ENCODE assay signal across 10 cellular contexts in genomic region chr20:43844778-43845614, GRCh38.
DNase-seq lines count a peak whose midpoint lies in the region; ATAC-seq and TF ChIP-seq lines count a peak whose summit lies in the region.
"Had no signal": no experiment of that assay in that cellular context is flagged by ENCODE, and none has a peak within 500 bp of the region (broad histone marks: within the 10 kb centered on the region; RNA-seq: fewer than 3 reads in every experiment).

No MANE protein-coding gene starts in this region.

- H3K4me2 ChIP-seq in DND-41 (ENCODE audit: insufficient read depth, low read length) (no peak overlapping the region), Loucy (ENCODE audit: low read depth, low read length, poor library complexity, severe bottlenecking) (no peak overlapping the region)

- H3K36me3 ChIP-seq in DND-41 (ENCODE audit: insufficient read depth, low read length) (no peaks in the 10 kb centered on the region), Loucy (ENCODE audit: insufficient read depth, low read length) (no peaks in the 10 kb centered on the region), brain microvascular endothelial cell (replicated peaks) (no peaks in the 10 kb centered on the region), lower lobe of right lung (no peaks in the 10 kb centered on the region)
- H3K36me3 ChIP-seq: tibial artery had no signal

- H3K4me3 ChIP-seq in DND-41 (ENCODE audit: low read depth in 1 of 2, low read length in 2 of 2), result no peak overlapping the region
- no peak overlapping the region for H3K4me3 ChIP-seq in Loucy (ENCODE audit: low read length, poor library complexity, severe bottlenecking)
- H3K4me3 ChIP-seq in brain microvascular endothelial cell (ENCODE audit: low read depth, low read length), result no peak overlapping the region
- no peak overlapping the region for H3K4me3 ChIP-seq in lower lobe of right lung
- H3K4me3 ChIP-seq: tibial artery had no signal

- peaks cover 7% of the 10 kb centered on the region for H3K27me3 ChIP-seq in DND-41 (ENCODE audit: insufficient read depth, low read length, poor library complexity)
- no peaks in the 10 kb centered on the region for H3K27me3 ChIP-seq in Loucy (ENCODE audit: insufficient read depth, low read length, poor library complexity, severe bottlenecking)
- H3K27me3 ChIP-seq in brain microvascular endothelial cell (replicated peaks), result no peaks in the 10 kb centered on the region
- no peaks in the 10 kb centered on the region for H3K27me3 ChIP-seq in lower lobe of right lung (ENCODE audit: low read depth)
- H3K27me3 ChIP-seq in CD4-positive, alpha-beta T cell (ENCODE audit: control insufficient read depth, insufficient read depth, low read length), result no peaks in the 10 kb centered on the region
- H3K27me3 ChIP-seq: tibial artery had no signal

- H3F3A ChIP-seq in Loucy (ENCODE audit: low read depth), result no peaks in the 10 kb centered on the region

- ATAC-seq in DND-41 (ENCODE audit: insufficient read depth, low read depth), result 0 out of 3 replicates have a peak, but pooled peaks have one; percentile 36
- peak; percentile 35 to 46 for ATAC-seq in lower lobe of right lung
- no peak for ATAC-seq in GM18861 (IDR thresholded peaks at IDR 0.05; ENCODE audit: unreplicated experiment)
- no peak for ATAC-seq in CD4-positive, alpha-beta T cell (ENCODE audit: poor library complexity)
- ATAC-seq in GM21528 (IDR thresholded peaks at IDR 0.05; ENCODE audit: low FRiP score, unreplicated experiment), result no peak

- H3K27ac ChIP-seq in DND-41 (ENCODE audit: low read length) (no peak overlapping the region), brain microvascular endothelial cell (peak overlapping the region; percentile 51), lower lobe of right lung (peak overlapping the region; percentile 56)
- H3K27ac ChIP-seq in CD4-positive, alpha-beta T cell (ENCODE audit: low read depth, low read length), result no peak overlapping the region
- H3K27ac ChIP-seq: tibial artery had no signal

- H4K20me1 ChIP-seq in DND-41 (ENCODE audit: insufficient read depth, low read length) (peaks cover 9% of the 10 kb centered on the region; the same call in 1 of the 2 replicates), Loucy (ENCODE audit: insufficient read depth, low read length, poor library complexity, severe bottlenecking) (no peaks in the 10 kb centered on the region)

- no peak overlapping the region for H2AFZ ChIP-seq in DND-41 (ENCODE audit: low read depth, low read length)
- no peak overlapping the region for H2AFZ ChIP-seq in Loucy (ENCODE audit: low read length)

- CTCF ChIA-PET in CD4-positive, alpha-beta T cell (lab: Charles Lee), result no interaction called here

- TF ChIP-seq CTCF in DND-41 (IDR thresholded peaks at IDR 0.05; ENCODE audit: borderline replicate concordance, extremely low read depth, low read length, poor library complexity, severe bottlenecking) (peak; percentile 26), Loucy (conservative IDR thresholded peaks at IDR 0.05; ENCODE audit: low read length) (peak; percentile 51), brain microvascular endothelial cell (IDR thresholded peaks at IDR 0.05; ENCODE audit: low read depth, low read length, missing control alignments) (peak; percentile 75), lower lobe of right lung (IDR thresholded peaks at IDR 0.05) (peak; percentile 45)
- no peak for TF ChIP-seq CTCF in CD4-positive, alpha-beta T cell (IDR thresholded peaks at IDR 0.05)

- H3K4me1 Mint-ChIP-seq in CD4-positive, alpha-beta T cell (ENCODE audit: low read depth), result peaks cover 12% of the 10 kb centered on the region

- H3K79me2 ChIP-seq in DND-41 (ENCODE audit: insufficient read depth, low read length), result no peaks in the 10 kb centered on the region
- no peaks in the 10 kb centered on the region for H3K79me2 ChIP-seq in Loucy (ENCODE audit: insufficient read depth, low read length)

- H3K4me3 Mint-ChIP-seq in CD4-positive, alpha-beta T cell, result no peak overlapping the region
- H3K4me3 Mint-ChIP-seq: memory B cell had no signal

- no peaks in the 10 kb centered on the region for H3K27me3 Mint-ChIP-seq in CD4-positive, alpha-beta T cell

- H3K9ac ChIP-seq in DND-41 (ENCODE audit: low read depth, low read length) (no peak overlapping the region), Loucy (ENCODE audit: low read depth, low read length, poor library complexity, severe bottlenecking) (no peak overlapping the region)

- intact Hi-C loops in lower lobe of right lung (cut with DNase I), result no loop called here
- intact Hi-C loops in CD4-positive, alpha-beta T cell (cut with DNase I, micrococcal nuclease), result loop anchor here (5.0 to 10.0 kb wide), 3 partner anchors 110 to 237 kb away; no protein-coding TSS in a partner anchor

- no peaks in the 10 kb centered on the region for H3K9me3 Mint-ChIP-seq in CD4-positive, alpha-beta T cell
- H3K9me3 Mint-ChIP-seq: memory B cell had no signal

- in situ Hi-C loops in brain microvascular endothelial cell (cut with HindIII; ENCODE audit: low pct_ligation_motif_present, low sequenced_read_pairs), result no loop called here

- H3K27ac Mint-ChIP-seq in CD4-positive, alpha-beta T cell, result no peak overlapping the region
- H3K27ac Mint-ChIP-seq: memory B cell had no signal

- H3K9me2 ChIP-seq in Loucy (replicated peaks; ENCODE audit: low read depth, low read length), result no peaks in the 10 kb centered on the region

- POLR2A ChIA-PET in CD4-positive, alpha-beta T cell (lab: Charles Lee), result no interaction called here

- H3K9me3 ChIP-seq in DND-41 (ENCODE audit: insufficient read depth, low read length, severe bottlenecking), result no peaks in the 10 kb centered on the region
- H3K9me3 ChIP-seq in Loucy (ENCODE audit: insufficient read depth, low read depth, low read length), result no peaks in the 10 kb centered on the region
- no peaks in the 10 kb centered on the region for H3K9me3 ChIP-seq in lower lobe of right lung
- H3K9me3 ChIP-seq in CD4-positive, alpha-beta T cell (ENCODE audit: control insufficient read depth, low read length), result no peaks in the 10 kb centered on the region
- H3K9me3 ChIP-seq: tibial artery had no signal

- no peaks in the 10 kb centered on the region for H3K36me3 Mint-ChIP-seq in CD4-positive, alpha-beta T cell (ENCODE audit: low read depth)
- H3K36me3 Mint-ChIP-seq: memory B cell had no signal

- H3K4me1 ChIP-seq in DND-41 (ENCODE audit: insufficient read depth, low read length) (0 out of 2 replicates have a peak, but pooled peaks cover 4% of the 10 kb centered on the region), Loucy (ENCODE audit: insufficient read depth, low read length, poor library complexity, severe bottlenecking) (peaks cover 27% of the 10 kb centered on the region), lower lobe of right lung (peaks cover 4% of the 10 kb centered on the region)
- H3K4me1 ChIP-seq: tibial artery had no signal

- DNase-seq in DND-41 (no peak), brain microvascular endothelial cell (peak; percentile 87), lower lobe of right lung (no peak), hypothalamus (lab: John Stamatoyannopoulos, UW) (no peak)
- no peak for DNase-seq in CD4-positive, alpha-beta T cell

Comparison
In these comparisons a context has a peak if more than half of its experiments do, and no peak if none do; other contexts are left out.
1. ATAC-seq: peak in DND-41 (single experiment) and lower lobe of right lung (2 of 2); none in GM18861 (single experiment), CD4-positive, alpha-beta T cell (single experiment) and GM21528 (single experiment).
2. H3K27ac ChIP-seq: peak in brain microvascular endothelial cell (single experiment) and lower lobe of right lung (single experiment); none in DND-41 (single experiment) and CD4-positive, alpha-beta T cell (single experiment).